11 cellular contexts compared by ENCODE assay signal in the genomic region with DNA sequence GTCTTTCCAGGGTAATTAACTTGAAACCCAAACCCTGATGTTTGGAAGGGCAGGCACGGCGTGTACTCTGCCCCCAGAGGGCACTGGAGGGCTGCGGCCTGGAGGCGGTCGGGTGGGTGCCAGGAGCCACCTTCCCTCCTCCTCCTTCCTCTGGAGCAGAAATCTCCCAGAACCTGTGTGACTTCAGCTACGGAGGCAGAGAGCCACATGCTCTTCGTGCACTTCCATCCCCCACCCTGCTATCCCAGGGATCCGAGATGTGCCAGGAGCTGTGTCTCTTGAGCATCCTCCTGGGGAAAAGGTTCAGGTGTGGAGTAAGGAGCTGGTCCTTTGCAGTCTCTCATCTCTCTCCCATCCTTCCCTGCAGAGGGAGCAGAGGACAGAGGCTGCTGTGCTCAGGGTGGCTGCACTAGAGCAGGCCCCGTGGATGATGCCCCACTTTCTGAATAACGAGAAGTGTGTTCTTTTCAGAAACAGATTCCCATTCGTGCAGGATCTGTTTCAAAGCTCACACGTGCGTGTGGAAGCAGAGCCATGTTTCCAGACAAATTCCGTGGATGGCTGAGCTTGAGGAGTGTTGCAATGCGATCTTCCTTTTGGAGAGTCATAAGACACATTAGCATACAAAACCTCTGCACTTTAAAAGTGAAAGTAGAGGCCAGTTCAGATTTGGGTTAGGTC.
DNase-seq lines count a peak whose midpoint lies in the region; ATAC-seq and TF ChIP-seq lines count a peak whose summit lies in the region.
"Had no signal": no experiment of that assay in that cellular context is flagged by ENCODE, and none has a peak within 500 bp of the region (broad histone marks: within the 10 kb centered on the region; RNA-seq: fewer than 3 reads in every experiment).

No MANE protein-coding gene starts in this region.

- ATAC-seq in left ventricle myocardium superior: peak; percentile 63
- no peak for ATAC-seq in stimulated activated memory B cell treated with anti-CD40 and anti-IgM and Interleukin-4, amounts not matched to agents 10 μg/mL and 1 μg/mL and 100 μg/mL, for 72 hours

- peaks cover 67% of the 10 kb centered on the region for H3K27me3 Mint-ChIP-seq in stimulated activated memory B cell treated with anti-CD40 and anti-IgM and Interleukin-4, amounts not matched to agents 10 μg/mL and 1 μg/mL and 100 μg/mL, for 72 hours

- no peaks in the 10 kb centered on the region for H3K9me3 Mint-ChIP-seq in stimulated activated memory B cell treated with anti-CD40 and anti-IgM and Interleukin-4, amounts not matched to agents 10 μg/mL and 1 μg/mL and 100 μg/mL, for 72 hours

- CTCF ChIA-PET in RWPE1 (lab: Yijun Ruan, JAX): interaction anchor here (0.8 to 1.4 kb wide), 3 partner anchors 12 to 16 kb away, joined by 3 read pairs; no protein-coding TSS in a partner anchor

- WGBS in testis, 2 donors: 26 to 41% methylated on average over 9 to 15 of the region's 15 CpGs

- H3K4me1 Mint-ChIP-seq in stimulated activated memory B cell treated with anti-CD40 and anti-IgM and Interleukin-4, amounts not matched to agents 10 μg/mL and 1 μg/mL and 100 μg/mL, for 72 hours: no peaks in the 10 kb centered on the region

- H3K9ac ChIP-seq in colonic mucosa (ENCODE audit: low read depth in 2 of 2, low read length in 2 of 2): no peak overlapping the region

- peak; percentile 12; the same call in 1 of the 2 replicates for TF ChIP-seq CTCF in RWPE1 (conservative IDR thresholded peaks at IDR 0.05; ENCODE audit: low read depth)
- TF ChIP-seq CTCF in testis (IDR thresholded peaks at IDR 0.05): peak in 2 of 3 experiments; percentile 25 to 50
- no peak for TF ChIP-seq CTCF in colonic mucosa (IDR thresholded peaks at IDR 0.05)

- POLR2A ChIA-PET in RWPE1 (lab: Yijun Ruan, JAX; ENCODE audit: low non-redundant PET): no interaction called here

- no peaks in the 10 kb centered on the region for H3K36me3 Mint-ChIP-seq in stimulated activated memory B cell treated with anti-CD40 and anti-IgM and Interleukin-4, amounts not matched to agents 10 μg/mL and 1 μg/mL and 100 μg/mL, for 72 hours

- H3K4me1 ChIP-seq in testis (peaks cover 41% of the 10 kb centered on the region), colonic mucosa (no peaks in the 10 kb centered on the region)

- H3K27me3 ChIP-seq in testis (no peaks in the 10 kb centered on the region), colonic mucosa (no peaks in the 10 kb centered on the region)
- H3K27me3 ChIP-seq: ovary had no signal

- no peaks in the 10 kb centered on the region for H3K9me3 ChIP-seq in testis
- no peaks in the 10 kb centered on the region for H3K9me3 ChIP-seq in colonic mucosa
- H3K9me3 ChIP-seq: ovary had no signal

- H3K27ac ChIP-seq in RWPE1: no peak overlapping the region
- H3K27ac ChIP-seq in testis: peak overlapping the region; percentile 17 to 72
- no peak overlapping the region for H3K27ac ChIP-seq in colonic mucosa
- H3K27ac ChIP-seq: ovary had no signal

- H3K36me3 ChIP-seq in testis (ENCODE audit: low read depth, missing control alignments): no peaks in the 10 kb centered on the region
- no peaks in the 10 kb centered on the region for H3K36me3 ChIP-seq in colonic mucosa
- H3K36me3 ChIP-seq: ovary had no signal

- DNase-seq in DMS79 treated with DMSO at 0.1 percent for 48 hours (lab: John Stamatoyannopoulos, UW): peak; percentile 14
- no peak for DNase-seq in DMS79 (lab: John Stamatoyannopoulos, UW)
- DNase-seq in RWPE1 (ENCODE audit: low spot score): no peak
- no peak for DNase-seq in left ventricle myocardium superior
- peak; percentile 55 for DNase-seq in testis
- DNase-seq in colonic mucosa: no peak
- DNase-seq in NCI-H524 treated with DMSO at 0.1 percent for 48 hours (lab: John Stamatoyannopoulos, UW): no peak
- DNase-seq: activated CD4-positive, alpha-beta T cell treated with anti-CD3 and anti-CD28 coated beads, Interleukin-2, amount 50 U/mL, for 48 hours; NCI-H2029 had no signal

- intact Hi-C loops in left ventricle myocardium superior (cut with micrococcal nuclease) (no loop called here), testis (cut with DNase I; ENCODE audit: low total_unique reads) (loop anchor here (10.0 kb wide), 1 partner anchor 202 kb away; no protein-coding TSS in a partner anchor), colonic mucosa (cut with DNase I) (no loop called here)

- no peak for TF ChIP-seq POLR2A in testis (IDR thresholded peaks at IDR 0.05)

- no peak overlapping the region for H3K4me3 Mint-ChIP-seq in stimulated activated memory B cell treated with anti-CD40 and anti-IgM and Interleukin-4, amounts not matched to agents 10 μg/mL and 1 μg/mL and 100 μg/mL, for 72 hours

- H3K4me3 ChIP-seq in testis: no peak overlapping the region
- H3K4me3 ChIP-seq in colonic mucosa: no peak overlapping the region
- H3K4me3 ChIP-seq: ovary had no signal

- no peak overlapping the region for H3K27ac Mint-ChIP-seq in stimulated activated memory B cell treated with anti-CD40 and anti-IgM and Interleukin-4, amounts not matched to agents 10 μg/mL and 1 μg/mL and 100 μg/mL, for 72 hours

Comparison
In these comparisons a context has a peak if more than half of its experiments do, and no peak if none do; other contexts are left out.
1. DNase-seq: peak in DMS79 treated with DMSO at 0.1 percent for 48 hours (single experiment) and testis (single experiment); none in DMS79 (single experiment), RWPE1 (single experiment), left ventricle myocardium superior (single experiment), colonic mucosa (single experiment) and NCI-H524 treated with DMSO at 0.1 percent for 48 hours (single experiment).
2. H3K27ac ChIP-seq: peak in testis (2 of 2); none in RWPE1 (single experiment) and colonic mucosa (single experiment).